ENCODE assay signal across 1 cellular context in genomic region chr18:27411911-27412310, GRCh38.
TF ChIP-seq lines count a peak whose summit lies in the region.

No MANE protein-coding gene starts in this region.

TF ChIP-seq in SK-N-SH, 30 proteins besides CTCF, POLR2A, EP300 and RAD21 (continued from another document):
- TF ChIP-seq JUND (IDR thresholded peaks at IDR 0.05) (peak; percentile 13; the same call in 1 of the 2 replicates), TCF12 (IDR thresholded peaks at IDR 0.05) (peak; percentile 41)
